ENCODE assay signal across 21 cellular contexts in genomic region chr3:159992601-159993000, GRCh38. TPM values are rescaled to one million over a fixed set of nuclear protein-coding genes. Genes with fewer than 3 reads are reported as not detected.
DNase-seq lines count a peak whose midpoint lies in the region; TF ChIP-seq lines count a peak whose summit lies in the region.
"Had no signal": no experiment of that assay in that cellular context is flagged by ENCODE, and none has a peak within 500 bp of the region (broad histone marks: within the 10 kb centered on the region; RNA-seq: fewer than 3 reads in every experiment).

No MANE protein-coding gene starts in this region.

- WGBS in esophagus muscularis mucosa: 60% methylated on average over 1 of the region's 1 CpG

- TF ChIP-seq POLR2A in esophagus muscularis mucosa (IDR thresholded peaks at IDR 0.05; ENCODE audit: low read depth) (no peak), erythroblast (IDR thresholded peaks at IDR 0.05; ENCODE audit: low read length) (no peak)

- no peak for TF ChIP-seq EP300 in esophagus muscularis mucosa (IDR thresholded peaks at IDR 0.05)

- H3K36me3 ChIP-seq in esophagus muscularis mucosa (no peaks in the 10 kb centered on the region), stomach smooth muscle (ENCODE audit: control insufficient read depth in 2 of 2, insufficient read depth in 2 of 2, low read length in 2 of 2) (peaks cover 3 to 4% of the 10 kb centered on the region in 2 donors)
- H3K36me3 ChIP-seq: SJCRH30 had no signal

- no peak for TF ChIP-seq CTCF in esophagus muscularis mucosa (IDR thresholded peaks at IDR 0.05)

- H3K27me3 ChIP-seq in esophagus muscularis mucosa (no peaks in the 10 kb centered on the region), stomach smooth muscle (ENCODE audit: control insufficient read depth in 1 of 2, insufficient read depth in 2 of 2, low read length in 2 of 2) (no peaks in the 10 kb centered on the region)
- H3K27me3 ChIP-seq: SJCRH30 had no signal

- H3K4me1 ChIP-seq in esophagus muscularis mucosa (peaks cover 6 to 52% (median 45%) of the 10 kb centered on the region in 4 donors), stomach smooth muscle (ENCODE audit: control insufficient read depth, insufficient read depth, low read length) (peaks cover 36% of the 10 kb centered on the region)

- H3K4me1 Mint-ChIP-seq in activated CD4-positive, alpha-beta T cell treated with anti-CD3 and anti-CD28 coated beads, Interleukin-2, amount 10 ng/mL, durations not matched to agents 24 days and 14 days: peaks cover 13% of the 10 kb centered on the region
- peaks cover 16 to 24% (median 23%) of the 10 kb centered on the region in 3 donors for H3K4me1 Mint-ChIP-seq in IgD-negative memory B cell

- no peak overlapping the region for H3K27ac Mint-ChIP-seq in activated CD4-positive, alpha-beta T cell treated with anti-CD3 and anti-CD28 coated beads, Interleukin-2, amount 10 ng/mL, durations not matched to agents 24 days and 14 days
- H3K27ac Mint-ChIP-seq in IgD-negative memory B cell: peak overlapping the region in 2 of 3 donors; percentile 8 to 54
- H3K27ac Mint-ChIP-seq: CD8-positive, alpha-beta T cell had no signal

- H3K36me3 Mint-ChIP-seq in activated CD4-positive, alpha-beta T cell treated with anti-CD3 and anti-CD28 coated beads, Interleukin-2, amount 10 ng/mL, durations not matched to agents 24 days and 14 days (ENCODE audit: low read depth): peaks cover 2% of the 10 kb centered on the region
- H3K36me3 Mint-ChIP-seq in IgD-negative memory B cell: peaks cover 8% of the 10 kb centered on the region

- peaks cover 3% of the 10 kb centered on the region for H3K27me3 Mint-ChIP-seq in activated CD4-positive, alpha-beta T cell treated with anti-CD3 and anti-CD28 coated beads, Interleukin-2, amount 10 ng/mL, durations not matched to agents 24 days and 14 days
- H3K27me3 Mint-ChIP-seq in IgD-negative memory B cell: no peaks in the 10 kb centered on the region

- no peaks in the 10 kb centered on the region for H3K9me3 Mint-ChIP-seq in activated CD4-positive, alpha-beta T cell treated with anti-CD3 and anti-CD28 coated beads, Interleukin-2, amount 10 ng/mL, durations not matched to agents 24 days and 14 days
- no peaks in the 10 kb centered on the region for H3K9me3 Mint-ChIP-seq in IgD-negative memory B cell
- H3K9me3 Mint-ChIP-seq: CD8-positive, alpha-beta T cell had no signal

- H3K9ac ChIP-seq in stomach smooth muscle (ENCODE audit: low read length in 2 of 2): no peak overlapping the region

- H3K27ac ChIP-seq in esophagus muscularis mucosa (replicated peaks in 1 of 4) (peak overlapping the region in 3 of 4 donors; percentile 4 to 16 (median 11)), stomach smooth muscle (ENCODE audit: low read length) (peak overlapping the region; percentile 58)
- H3K27ac ChIP-seq: SJCRH30 had no signal

- H3K4me3 ChIP-seq in esophagus muscularis mucosa (no peak overlapping the region), stomach smooth muscle (ENCODE audit: low read length in 2 of 2) (peak overlapping the region in 1 of 2 donors; percentile 2)
- H3K4me3 ChIP-seq: SJCRH30 had no signal

- no peak overlapping the region for H3K4me3 Mint-ChIP-seq in activated CD4-positive, alpha-beta T cell treated with anti-CD3 and anti-CD28 coated beads, Interleukin-2, amount 10 ng/mL, durations not matched to agents 24 days and 14 days
- H3K4me3 Mint-ChIP-seq in IgD-negative memory B cell: peak overlapping the region in 2 of 4 donors; percentile 2 to 89
- H3K4me3 Mint-ChIP-seq: CD8-positive, alpha-beta T cell had no signal

- intact Hi-C loops in activated CD4-positive, alpha-beta T cell treated with anti-CD3 and anti-CD28 coated beads, Interleukin-2, amount 10 ng/mL, durations not matched to agents 24 days and 14 days (cut with micrococcal nuclease): no loop called here
- intact Hi-C loops in esophagus muscularis mucosa (cut with DNase I): no loop called here

- no peaks in the 10 kb centered on the region for H3K9me3 ChIP-seq in esophagus muscularis mucosa
- no peaks in the 10 kb centered on the region for H3K9me3 ChIP-seq in stomach smooth muscle (ENCODE audit: control insufficient read depth in 2 of 2, low read length in 2 of 2)
- H3K9me3 ChIP-seq: SJCRH30 had no signal

- DNase-seq in activated CD4-positive, alpha-beta T cell treated with anti-CD3 and anti-CD28 coated beads, Interleukin-2, amount 10 ng/mL, durations not matched to agents 24 days and 14 days: peak; percentile 41
- no peak for DNase-seq in activated CD4-positive, alpha-beta T cell treated with anti-CD3 and anti-CD28 coated beads, Interleukin-2, amount 50 U/mL, for 1 hour
- no peak for DNase-seq in esophagus muscularis mucosa (ENCODE audit: extremely low spot score)
- no peak for DNase-seq in NCI-H128 (lab: John Stamatoyannopoulos, UW; ENCODE audit: unreplicated experiment)
- no peak for DNase-seq in UCSD-AML1 (lab: John Stamatoyannopoulos, UW; ENCODE audit: unreplicated experiment)
- no peak for DNase-seq in erythroblast (lab: John Stamatoyannopoulos, UW)
- DNase-seq: 8988T; C1 segment of cervical spinal cord; CD8-positive, alpha-beta T cell; DMS153; GDM1; H7; NCI-H1105; NCI-H2029 treated with DMSO at 0.1 percent for 48 hours; NCI-H345; NCI-H524; NCI-H774; NK-92 treated with Interleukin-12 subunit alpha and Interleukin-12 subunit beta, amount 100 ng/mL, for 24 hours; SJCRH30 had no signal

RNA-seq across cellular contexts. Expression of gene IL12A, which starts 4.0 kb away (rescaled TPM):
- total RNA-seq in activated CD4-positive, alpha-beta T cell treated with anti-CD3 and anti-CD28 coated beads, Interleukin-2, amount 10 ng/mL, durations not matched to agents 24 days and 14 days: 0.21 and 0.59 TPM in 2 replicates
- 3.5 TPM for polyA plus RNA-seq in IgD-negative memory B cell
- 1 to 10 TPM in 2 of 4 donors, under 1 TPM in 2; 0.42 to 2.4 (median 0.99) TPM for total RNA-seq in esophagus muscularis mucosa
- total RNA-seq: SJCRH30 had no signal
